In genomic region chr2:214628091-214628490, GRCh38 we compare ENCODE assay signal across 13 cellular contexts.
"Had no signal": no experiment of that assay in that cellular context is flagged by ENCODE, and none has a peak within 500 bp of the region (broad histone marks: within the 10 kb centered on the region; RNA-seq: fewer than 3 reads in every experiment).

No MANE protein-coding gene starts in this region.

- H3K36me3 ChIP-seq: neural progenitor cell, prostate gland, tibial artery had no signal

- H3K27me3 ChIP-seq: neural progenitor cell, tibial artery had no signal

- H3K9ac ChIP-seq: neural progenitor cell had no signal

- H3K9me3 ChIP-seq: prostate gland, tibial artery had no signal

- DNase-seq: activated CD4-positive, alpha-beta T cell treated with anti-CD3 and anti-CD28 coated beads, Interleukin-2, amount 50 U/mL, for 48 hours; activated T-cell treated with anti-CD3 and anti-CD28 coated beads for 4 hours; cortex of kidney; naive thymus-derived CD4-positive, alpha-beta T cell; right cardiac atrium; stimulated activated naive CD8-positive, alpha-beta T cell treated with anti-CD3 and anti-CD28 coated beads, Interleukin-15, Interleukin-2, amounts not matched to agents 100 U/mL and 50 U/mL, for 24 hours; substantia nigra; T-helper 2 cell; tibial artery had no signal

- H3K4me1 ChIP-seq: prostate gland, tibial artery had no signal

- H3K4me2 ChIP-seq: neural progenitor cell had no signal

- H3K4me3 ChIP-seq: neural progenitor cell, prostate gland, skin epidermis, tibial artery had no signal

- ATAC-seq: esophagus mucosa; naive thymus-derived CD4-positive, alpha-beta T cell; right cardiac atrium; stimulated activated naive CD8-positive, alpha-beta T cell treated with anti-CD3 and anti-CD28 coated beads, Interleukin-15, Interleukin-2, amounts not matched to agents 100 U/mL and 50 U/mL, for 24 hours had no signal

- H3K27ac ChIP-seq: neural progenitor cell, prostate gland, skin epidermis, tibial artery had no signal
